8 cellular contexts compared by ENCODE assay signal in the genomic region with DNA sequence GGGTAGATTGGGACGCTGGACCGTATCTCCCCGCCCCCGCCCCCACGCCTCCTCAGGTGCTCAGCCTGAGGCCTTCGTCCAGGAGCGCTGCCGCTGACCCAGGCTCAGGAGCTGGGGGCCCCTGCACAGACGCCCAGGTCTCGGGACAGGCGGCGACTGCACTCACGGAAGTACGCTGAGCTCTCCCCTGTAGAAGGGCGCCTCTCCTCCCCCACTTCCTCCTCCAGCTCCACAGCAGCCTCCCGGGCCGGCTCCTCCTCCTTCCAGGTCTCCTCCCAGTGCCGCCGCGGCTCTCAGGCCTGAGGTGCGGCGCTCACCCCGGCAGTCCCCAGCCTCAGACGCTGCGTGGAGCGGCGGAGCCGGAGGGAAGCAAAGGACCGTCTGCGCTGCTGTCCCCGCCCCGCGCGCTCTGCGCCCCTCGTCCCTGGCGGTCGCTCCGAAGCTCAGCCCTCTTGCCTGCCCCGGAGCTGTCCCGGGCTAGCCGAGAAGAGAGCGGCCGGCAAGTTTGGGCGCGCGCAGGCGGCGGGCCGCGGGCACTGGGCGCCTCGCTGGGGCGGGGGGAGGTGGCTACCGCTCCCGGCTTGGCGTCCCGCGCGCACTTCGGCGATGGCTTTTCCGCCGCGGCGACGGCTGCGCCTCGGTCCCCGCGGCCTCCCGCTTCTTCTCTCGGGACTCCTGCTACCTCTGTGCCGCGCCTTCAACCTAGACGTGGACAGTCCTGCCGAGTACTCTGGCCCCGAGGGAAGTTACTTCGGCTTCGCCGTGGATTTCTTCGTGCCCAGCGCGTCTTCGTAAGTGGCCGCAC. TPM values are rescaled to one million over a fixed set of nuclear protein-coding genes. Genes with fewer than 3 reads are reported as not detected.
DNase-seq lines count a peak whose midpoint lies in the region; ATAC-seq and TF ChIP-seq lines count a peak whose summit lies in the region.

ITGAV (plus strand) TSS at position 324 of the 805 bp plus-strand sequence; CDS start at position 607, 283 bp downstream.

- H2AFZ ChIP-seq in hepatocyte, result peak within 1 kb of the TSS; percentile 67

- under 1% methylated on average over 58 of the region's 86 CpGs for WGBS in hepatocyte (ENCODE audit: low lambda C conversion rate, missing lambda C conversion rate)
- 0% methylated on average over 65 to 86 of the region's 86 CpGs for WGBS in aorta, 2 donors

- intact Hi-C loops in aorta (cut with DNase I), result loop anchor here in 1 of 2 donors (10.0 kb wide), 1 partner anchor 55 kb away; no protein-coding TSS in a partner anchor

- peak within 1 kb of the TSS; percentile 79 for H3K4me2 ChIP-seq in hepatocyte

- H3K79me2 ChIP-seq in hepatocyte, result peaks cover 46% of the 10 kb centered on the region

- no peaks in the 10 kb centered on the region for H3K9me2 ChIP-seq in hepatocyte (replicated peaks; ENCODE audit: insufficient read depth)

- H3K4me3 ChIP-seq in astrocyte of the cerebellum (ENCODE audit: low read depth, low read length) (peak within 1 kb of the TSS; percentile 99), hepatocyte (peak within 1 kb of the TSS; percentile 96), aorta (ENCODE audit: low read length in 2 of 2) (peak within 1 kb of the TSS; percentile 60 to 78)

- H3K27me3 ChIP-seq in hepatocyte, result no peaks in the 10 kb centered on the region
- H3K27me3 ChIP-seq in aorta (ENCODE audit: control insufficient read depth in 1 of 2, insufficient read depth in 2 of 2, low read length in 1 of 2), result no peaks in the 10 kb centered on the region

- H3K27ac ChIP-seq in hepatocyte, result peak within 1 kb of the TSS; percentile 99
- H3K27ac ChIP-seq in aorta (ENCODE audit: low read depth in 1 of 2, low read length in 2 of 2), result peak within 1 kb of the TSS; percentile 62 to 88

- H3K9me3 ChIP-seq in hepatocyte (ENCODE audit: low read depth), result no peaks in the 10 kb centered on the region
- H3K9me3 ChIP-seq in aorta (ENCODE audit: control insufficient read depth, low read length), result no peaks in the 10 kb centered on the region

- TF ChIP-seq CTCF in GM13976 (IDR thresholded peaks at IDR 0.05; ENCODE audit: borderline replicate concordance, control extremely low read depth, extremely low read depth, insufficient read depth, missing control alignments), result no peak
- TF ChIP-seq CTCF in astrocyte of the cerebellum (IDR thresholded peaks at IDR 0.05; ENCODE audit: low read depth, low read length, missing control alignments), result peak; percentile 10
- TF ChIP-seq CTCF in hepatocyte (IDR thresholded peaks at IDR 0.05; ENCODE audit: poor library complexity), result no peak

- in situ Hi-C loops in GM13976 (cut with MboI; ENCODE audit: low sequenced_read_pairs, unreplicated experiment), result no loop called here
- in situ Hi-C loops in astrocyte of the cerebellum (cut with HindIII; ENCODE audit: low sequenced_read_pairs), result loop anchor here (5.0 kb wide), 1 partner anchor 57 kb away; no protein-coding TSS in a partner anchor

- ATAC-seq in HG02763 (IDR thresholded peaks at IDR 0.05; ENCODE audit: unreplicated experiment) (peak; percentile 98), aorta (ENCODE audit: low FRiP score) (peak; percentile 97)

- H4K20me1 ChIP-seq in hepatocyte (ENCODE audit: insufficient read depth, poor library complexity, severe bottlenecking), result peaks cover 13% of the 10 kb centered on the region

- H3K36me3 ChIP-seq in hepatocyte (replicated peaks; ENCODE audit: insufficient read depth, low read depth), result no peaks in the 10 kb centered on the region
- no peaks in the 10 kb centered on the region for H3K36me3 ChIP-seq in aorta (ENCODE audit: control insufficient read depth in 1 of 2, insufficient read depth in 2 of 2, low read length in 1 of 2)

- peak; percentile 92 for DNase-seq in GM13976 (ENCODE audit: low spot score)
- peak; percentile 65 for DNase-seq in NCI-H146 treated with DMSO at 0.1 percent for 48 hours (lab: John Stamatoyannopoulos, UW; ENCODE audit: unreplicated experiment)
- DNase-seq in T-helper 22 cell (ENCODE audit: low read depth), result peak; percentile 72
- DNase-seq in astrocyte of the cerebellum (ENCODE audit: low read depth), result peak; percentile 76
- DNase-seq in hepatocyte (ENCODE audit: low spot score), result peak; percentile 97
- peak; percentile 86 for DNase-seq in renal cortical epithelial cell (ENCODE audit: low read depth)
- peak; percentile 97 for DNase-seq in aorta

- H3K4me1 ChIP-seq in hepatocyte (ENCODE audit: insufficient read depth) (peaks cover 9% of the 10 kb centered on the region), aorta (ENCODE audit: control insufficient read depth in 1 of 2, insufficient read depth in 2 of 2, low read length in 2 of 2) (peaks cover 0 to 2% of the 10 kb centered on the region in 2 donors)

RNA-seq across cellular contexts. Expression of gene ITGAV, which starts in this region (rescaled TPM):
- total RNA-seq in hepatocyte (109 and 135 TPM in 2 replicates), renal cortical epithelial cell (694 and 876 TPM in 2 replicates), aorta (100 to 1,000 TPM; 138 to 146 TPM)
- polyA plus RNA-seq in hepatocyte (32.4 and 32.7 TPM in 2 replicates), aorta (10 to 100 TPM; 27.9 to 40.1 TPM)

Comparison
In these comparisons a context has a peak if more than half of its experiments do, and no peak if none do; other contexts are left out.
1. Peak in every context shown above with its lines: DNase-seq, ATAC-seq, H3K4me3 ChIP-seq and H3K27ac ChIP-seq.